ENCODE assay signal across 8 cellular contexts in genomic region chr4:6019316-6020263, GRCh38. TPM values are rescaled to one million over a fixed set of nuclear protein-coding genes. Genes with fewer than 3 reads are reported as not detected.
A peak's percentile ranks its signal among the peaks of the same experiment; 100 is the strongest.
DNase-seq lines count a peak whose midpoint lies in the region; ATAC-seq lines count a peak whose summit lies in the region.

No MANE protein-coding gene starts in this region.

- peaks cover 6% of the 10 kb centered on the region for H3K4me1 Mint-ChIP-seq in central memory CD8-positive, alpha-beta T cell

- DNase-seq in SIG-M5 treated with dmso at 0.1 percent for 504 hours (lab: John Stamatoyannopoulos, UW; ENCODE audit: unreplicated experiment) (peak; percentile 15), SIG-M5 (lab: John Stamatoyannopoulos, UW) (no peak), GM19238 (ENCODE audit: insufficient read length, low spot score) (peak; percentile 33), NCI-H82 treated with DMSO at 0.1 percent for 48 hours (lab: John Stamatoyannopoulos, UW; ENCODE audit: unreplicated experiment) (peak; percentile 19), lung microvascular endothelial cell (ENCODE audit: low read depth in 2 of 2) (peak; percentile 32 to 55)
- no peak for DNase-seq in central memory CD8-positive, alpha-beta T cell (ENCODE audit: low spot score in 2 of 2)

- H3K27me3 Mint-ChIP-seq in central memory CD8-positive, alpha-beta T cell: no peaks in the 10 kb centered on the region

- no peak for ATAC-seq in central memory CD8-positive, alpha-beta T cell (replicated peaks; ENCODE audit: extremely low read depth, poor library complexity, severe bottlenecking)
- ATAC-seq in GM21367 (IDR thresholded peaks at IDR 0.05; ENCODE audit: unreplicated experiment) (no peak), GM19455 (IDR thresholded peaks at IDR 0.05; ENCODE audit: unreplicated experiment) (no peak)

- no peak overlapping the region for H3K4me3 Mint-ChIP-seq in central memory CD8-positive, alpha-beta T cell

- H3K9me3 Mint-ChIP-seq in central memory CD8-positive, alpha-beta T cell: no peaks in the 10 kb centered on the region

- H3K36me3 Mint-ChIP-seq in central memory CD8-positive, alpha-beta T cell (ENCODE audit: insufficient read depth): peaks cover 3% of the 10 kb centered on the region

- H3K27ac Mint-ChIP-seq in central memory CD8-positive, alpha-beta T cell (ENCODE audit: low read depth): peak overlapping the region; percentile 11

RNA-seq across cellular contexts. Expression of gene C4orf50, which starts 1.4 kb away (rescaled TPM):
- under 0.01 TPM in 2 replicates for total RNA-seq in lung microvascular endothelial cell

Comparison
In these comparisons a context has a peak if more than half of its experiments do, and no peak if none do; other contexts are left out.
1. DNase-seq: peak in SIG-M5 treated with dmso at 0.1 percent for 504 hours (single experiment), GM19238 (single experiment), NCI-H82 treated with DMSO at 0.1 percent for 48 hours (single experiment) and lung microvascular endothelial cell (2 of 2); none in SIG-M5 (single experiment) and central memory CD8-positive, alpha-beta T cell (0 of 2).